11 cellular contexts compared by ENCODE assay signal in the genomic region with DNA sequence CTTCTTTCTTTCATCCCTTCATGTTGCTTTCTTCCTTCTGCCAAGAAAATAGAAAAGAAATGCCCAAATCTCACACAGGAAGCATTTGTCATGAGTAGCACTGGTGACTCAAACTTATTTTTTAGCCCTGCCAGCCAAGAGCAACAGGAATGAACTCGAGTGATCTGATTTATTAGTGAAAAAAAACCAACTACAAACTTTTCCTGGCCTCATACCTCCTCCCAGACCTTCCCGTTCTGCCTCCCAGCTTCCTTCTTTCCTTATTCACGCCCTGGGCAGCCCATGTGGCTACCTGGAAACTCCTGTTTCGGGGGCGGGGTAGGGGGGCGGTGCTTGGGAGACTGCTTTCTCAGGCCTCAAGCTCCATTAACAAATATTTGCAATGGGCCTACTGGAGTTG.
A peak's percentile ranks its signal among the peaks of the same experiment; 100 is the strongest.
DNase-seq lines count a peak whose midpoint lies in the region; ATAC-seq, FAIRE-seq and TF ChIP-seq lines count a peak whose summit lies in the region.
"Had no signal": no experiment of that assay in that cellular context is flagged by ENCODE, and none has a peak within 500 bp of the region (broad histone marks: within the 10 kb centered on the region; RNA-seq: fewer than 3 reads in every experiment).

No MANE protein-coding gene starts in this region.

- no peak for TF ChIP-seq RAD21 in A549 (conservative IDR thresholded peaks at IDR 0.05 in 1 of 2, IDR thresholded peaks at IDR 0.05 in 1 of 2)

- H3K4me2 ChIP-seq in A549: peak overlapping the region; percentile 53

- FAIRE-seq in A549 (lab: Jason Lieb, UNC): peak; percentile 51

- POLR2A ChIA-PET in A549 (lab: Yijun Ruan, JAX): no interaction called here

- peak overlapping the region; percentile 50 to 78; a peak in 5 of 6 replicates for H3K27ac ChIP-seq in A549
- H3K27ac ChIP-seq: upper lobe of left lung had no signal

- no peak for TF ChIP-seq CTCF in A549 (IDR thresholded peaks at IDR 0.05)
- no peak for TF ChIP-seq CTCF in cardiac fibroblast (IDR thresholded peaks at IDR 0.05; ENCODE audit: low read depth, low read length)

- H3K9me3 ChIP-seq in A549: no peaks in the 10 kb centered on the region
- H3K9me3 ChIP-seq: upper lobe of left lung had no signal

- H3K4me3 ChIP-seq in A549 (no peak overlapping the region), cardiac fibroblast (replicated peaks in 1 of 2; ENCODE audit: low read depth in 2 of 2, low read length in 2 of 2) (no peak overlapping the region)
- H3K4me3 ChIP-seq: upper lobe of left lung had no signal

- TF ChIP-seq POLR2A in A549 (IDR thresholded peaks at IDR 0.05; ENCODE audit: low read length): no peak

- CTCF ChIA-PET in A549 (lab: Yijun Ruan, JAX): interaction anchor here (1.2 to 2.7 kb wide), 4 partner anchors 31 to 311 kb away, joined by 3 to 10 read pairs (median 4); no protein-coding TSS in a partner anchor

- peaks cover 28% of the 10 kb centered on the region for H3K4me1 ChIP-seq in A549
- H3K4me1 ChIP-seq: upper lobe of left lung had no signal

- TF ChIP-seq EP300 in A549 (IDR thresholded peaks at IDR 0.05): no peak

- DNase-seq in A549 (ENCODE audit: low read depth in 1 of 2, low spot score in 1 of 2) (peak in 1 of 2 experiments; percentile 14), HS-5 (ENCODE audit: low read depth) (peak; percentile 22), cardiac fibroblast (ENCODE audit: low read depth in 2 of 2) (peak; percentile 69 to 83), left colon (peak; percentile 27 to 30), NCI-H187 (lab: John Stamatoyannopoulos, UW) (no peak), NCI-H2171 treated with DMSO at 0.1 percent for 48 hours (lab: John Stamatoyannopoulos, UW) (no peak)
- DNase-seq: KBM-7, NCI-H524, upper lobe of left lung had no signal

- intact Hi-C loops in left colon (cut with DNase I, micrococcal nuclease): no loop called here

- whole genome bisulfite sequencing in A549 (ENCODE audit: missing lambda C conversion rate): 60% methylated on average over 6 of the region's 6 CpGs

- no peak; a peak in 1 of 6 replicates for ATAC-seq in A549
- ATAC-seq in left colon: peak; percentile 64
- no peak for ATAC-seq in HG03571 (IDR thresholded peaks at IDR 0.05; ENCODE audit: unreplicated experiment)
- no peak for ATAC-seq in GM19035 (IDR thresholded peaks at IDR 0.05; ENCODE audit: unreplicated experiment)

TF ChIP-seq in A549, 52 proteins besides CTCF, POLR2A, EP300 and RAD21:
- TF ChIP-seq CBX2 (IDR thresholded peaks at IDR 0.05; ENCODE audit: borderline replicate concordance, low read depth) (no peak), HOXB5 (CRISPR knock-in tag; IDR thresholded peaks at IDR 0.05) (no peak), ZSCAN20 (CRISPR knock-in tag; IDR thresholded peaks at IDR 0.05) (no peak), MAZ (IDR thresholded peaks at IDR 0.05; ENCODE audit: borderline replicate concordance, low read depth, low read length) (no peak), ZNF302 (CRISPR knock-in tag; IDR thresholded peaks at IDR 0.05) (no peak), NFE2L2 (conservative IDR thresholded peaks at IDR 0.05; ENCODE audit: low read length) (no peak), KDM5A (IDR thresholded peaks at IDR 0.05) (no peak), RARB (CRISPR knock-in tag; IDR thresholded peaks at IDR 0.05) (no peak), SMC3 (IDR thresholded peaks at IDR 0.05) (no peak), RCOR1 (IDR thresholded peaks at IDR 0.05; ENCODE audit: low read depth, low read length) (no peak), FOSL2 (IDR thresholded peaks at IDR 0.05) (no peak), FOSL2 (CRISPR knock-in tag; IDR thresholded peaks at IDR 0.05) (no peak), NR3C1 (IDR thresholded peaks at IDR 0.05) (no peak), HEYL (CRISPR knock-in tag; IDR thresholded peaks at IDR 0.05) (no peak), ZFP36 (IDR thresholded peaks at IDR 0.05; ENCODE audit: borderline replicate concordance, partially characterized antibody) (no peak), CBX8 (IDR thresholded peaks at IDR 0.05) (no peak)
- TF ChIP-seq, protein P1, sequence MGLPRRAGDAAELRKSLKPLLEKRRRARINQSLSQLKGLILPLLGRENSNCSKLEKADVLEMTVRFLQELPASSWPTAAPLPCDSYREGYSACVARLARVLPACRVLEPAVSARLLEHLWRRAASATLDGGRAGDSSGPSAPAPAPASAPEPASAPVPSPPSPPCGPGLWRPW (IDR thresholded peaks at IDR 0.05): no peak
- TF ChIP-seq, protein P2, sequence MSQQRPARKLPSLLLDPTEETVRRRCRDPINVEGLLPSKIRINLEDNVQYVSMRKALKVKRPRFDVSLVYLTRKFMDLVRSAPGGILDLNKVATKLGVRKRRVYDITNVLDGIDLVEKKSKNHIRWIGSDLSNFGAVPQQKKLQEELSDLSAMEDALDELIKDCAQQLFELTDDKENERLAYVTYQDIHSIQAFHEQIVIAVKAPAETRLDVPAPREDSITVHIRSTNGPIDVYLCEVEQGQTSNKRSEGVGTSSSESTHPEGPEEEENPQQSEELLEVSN (IDR thresholded peaks at IDR 0.05; ENCODE audit: borderline replicate concordance, low read depth): no peak
- TF ChIP-seq, protein P3, sequence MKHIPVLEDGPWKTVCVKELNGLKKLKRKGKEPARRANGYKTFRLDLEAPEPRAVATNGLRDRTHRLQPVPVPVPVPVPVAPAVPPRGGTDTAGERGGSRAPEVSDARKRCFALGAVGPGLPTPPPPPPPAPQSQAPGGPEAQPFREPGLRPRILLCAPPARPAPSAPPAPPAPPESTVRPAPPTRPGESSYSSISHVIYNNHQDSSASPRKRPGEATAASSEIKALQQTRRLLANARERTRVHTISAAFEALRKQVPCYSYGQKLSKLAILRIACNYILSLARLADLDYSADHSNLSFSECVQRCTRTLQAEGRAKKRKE (CRISPR knock-in tag; IDR thresholded peaks at IDR 0.05; ENCODE audit: low read depth): no peak
- TF ChIP-seq, protein P4, sequence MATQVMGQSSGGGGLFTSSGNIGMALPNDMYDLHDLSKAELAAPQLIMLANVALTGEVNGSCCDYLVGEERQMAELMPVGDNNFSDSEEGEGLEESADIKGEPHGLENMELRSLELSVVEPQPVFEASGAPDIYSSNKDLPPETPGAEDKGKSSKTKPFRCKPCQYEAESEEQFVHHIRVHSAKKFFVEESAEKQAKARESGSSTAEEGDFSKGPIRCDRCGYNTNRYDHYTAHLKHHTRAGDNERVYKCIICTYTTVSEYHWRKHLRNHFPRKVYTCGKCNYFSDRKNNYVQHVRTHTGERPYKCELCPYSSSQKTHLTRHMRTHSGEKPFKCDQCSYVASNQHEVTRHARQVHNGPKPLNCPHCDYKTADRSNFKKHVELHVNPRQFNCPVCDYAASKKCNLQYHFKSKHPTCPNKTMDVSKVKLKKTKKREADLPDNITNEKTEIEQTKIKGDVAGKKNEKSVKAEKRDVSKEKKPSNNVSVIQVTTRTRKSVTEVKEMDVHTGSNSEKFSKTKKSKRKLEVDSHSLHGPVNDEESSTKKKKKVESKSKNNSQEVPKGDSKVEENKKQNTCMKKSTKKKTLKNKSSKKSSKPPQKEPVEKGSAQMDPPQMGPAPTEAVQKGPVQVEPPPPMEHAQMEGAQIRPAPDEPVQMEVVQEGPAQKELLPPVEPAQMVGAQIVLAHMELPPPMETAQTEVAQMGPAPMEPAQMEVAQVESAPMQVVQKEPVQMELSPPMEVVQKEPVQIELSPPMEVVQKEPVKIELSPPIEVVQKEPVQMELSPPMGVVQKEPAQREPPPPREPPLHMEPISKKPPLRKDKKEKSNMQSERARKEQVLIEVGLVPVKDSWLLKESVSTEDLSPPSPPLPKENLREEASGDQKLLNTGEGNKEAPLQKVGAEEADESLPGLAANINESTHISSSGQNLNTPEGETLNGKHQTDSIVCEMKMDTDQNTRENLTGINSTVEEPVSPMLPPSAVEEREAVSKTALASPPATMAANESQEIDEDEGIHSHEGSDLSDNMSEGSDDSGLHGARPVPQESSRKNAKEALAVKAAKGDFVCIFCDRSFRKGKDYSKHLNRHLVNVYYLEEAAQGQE (IDR thresholded peaks at IDR 0.05): no peak
TF ChIP-seq in A549: peak in this region for 0.

Comparison
In these comparisons a context has a peak if more than half of its experiments do, and no peak if none do; other contexts are left out.
1. DNase-seq: peak in HS-5 (single experiment), cardiac fibroblast (2 of 2) and left colon (2 of 2); none in NCI-H187 (0 of 2) and NCI-H2171 treated with DMSO at 0.1 percent for 48 hours (single experiment).